Comparison of ENCODE assay signal across 10 cellular contexts in the genomic region with DNA sequence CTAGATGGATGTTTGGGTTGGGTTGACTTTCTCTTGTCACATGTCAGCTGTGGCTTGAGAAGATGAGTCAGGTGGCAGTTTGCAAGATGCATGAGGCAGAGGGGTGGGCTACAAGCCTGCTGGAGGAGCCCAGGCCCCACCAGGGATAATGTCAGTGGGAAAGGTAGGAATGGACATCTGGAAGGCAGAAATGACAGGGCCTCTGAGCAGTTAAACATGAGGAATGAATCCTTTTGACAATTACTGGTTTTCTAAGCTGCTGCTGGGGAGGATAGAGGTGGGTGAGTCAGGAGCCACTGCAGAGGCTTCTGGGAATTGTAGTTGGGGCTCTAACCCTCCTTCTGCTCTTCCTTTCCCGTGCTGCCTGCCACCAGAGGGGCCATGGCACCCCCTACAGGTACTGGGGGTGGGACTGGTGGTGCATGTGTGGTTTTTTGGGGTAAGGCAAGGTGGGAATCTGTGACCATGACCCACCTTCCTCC. TPM values are rescaled to one million over a fixed set of nuclear protein-coding genes. Genes with fewer than 3 reads are reported as not detected.
DNase-seq lines count a peak whose midpoint lies in the region; ATAC-seq and TF ChIP-seq lines count a peak whose summit lies in the region.
"Had no signal": no experiment of that assay in that cellular context is flagged by ENCODE, and none has a peak within 500 bp of the region (broad histone marks: within the 10 kb centered on the region; RNA-seq: fewer than 3 reads in every experiment).

No MANE protein-coding gene starts in this region.

- H3K9me3 ChIP-seq in Loucy (ENCODE audit: insufficient read depth, low read depth, low read length) = no peaks in the 10 kb centered on the region
- no peaks in the 10 kb centered on the region for H3K9me3 ChIP-seq in osteoblast (ENCODE audit: low read depth, low read length)
- H3K9me3 ChIP-seq: neutrophil had no signal

- H4K20me1 ChIP-seq in Loucy (ENCODE audit: insufficient read depth, low read length, poor library complexity, severe bottlenecking) (no peaks in the 10 kb centered on the region), osteoblast (ENCODE audit: insufficient read depth, low read length) (peaks cover 9% of the 10 kb centered on the region)

- H3K9me3 Mint-ChIP-seq in activated T-helper 17 cell treated with anti-CD3 and anti-CD28 coated beads, Interleukin-2, amount 50 U/mL, for 72 hours = no peaks in the 10 kb centered on the region

- H3K79me2 ChIP-seq in Loucy (ENCODE audit: insufficient read depth, low read length) (no peaks in the 10 kb centered on the region), osteoblast (ENCODE audit: insufficient read depth, low read length) (no peaks in the 10 kb centered on the region)

- peak; percentile 89 for ATAC-seq in activated T-helper 17 cell treated with anti-CD3 and anti-CD28 coated beads, Interleukin-2, amount 50 U/mL, for 72 hours (replicated peaks)
- ATAC-seq in HG02973 (IDR thresholded peaks at IDR 0.05; ENCODE audit: unreplicated experiment) = no peak
- no peak for ATAC-seq in GM21526 (IDR thresholded peaks at IDR 0.05; ENCODE audit: low FRiP score, unreplicated experiment)
- no peak for ATAC-seq in HG03025 (IDR thresholded peaks at IDR 0.05; ENCODE audit: low FRiP score, unreplicated experiment)

- H3K27ac Mint-ChIP-seq in activated T-helper 17 cell treated with anti-CD3 and anti-CD28 coated beads, Interleukin-2, amount 50 U/mL, for 72 hours = peak overlapping the region; percentile 20

- peaks cover 7% of the 10 kb centered on the region for H3K4me1 Mint-ChIP-seq in activated T-helper 17 cell treated with anti-CD3 and anti-CD28 coated beads, Interleukin-2, amount 50 U/mL, for 72 hours

- no peak overlapping the region for H3K27ac ChIP-seq in osteoblast (ENCODE audit: low read depth, low read length)
- H3K27ac ChIP-seq: neutrophil had no signal

- no peaks in the 10 kb centered on the region for H3K9me2 ChIP-seq in Loucy (replicated peaks; ENCODE audit: low read depth, low read length)

- H3K4me2 ChIP-seq in Loucy (ENCODE audit: low read depth, low read length, poor library complexity, severe bottlenecking) = no peak overlapping the region
- H3K4me2 ChIP-seq in osteoblast (ENCODE audit: insufficient read depth, low read length) = no peak overlapping the region

- TF ChIP-seq CTCF in Loucy (conservative IDR thresholded peaks at IDR 0.05; ENCODE audit: low read length) (peak; percentile 61), osteoblast (IDR thresholded peaks at IDR 0.05; ENCODE audit: extremely low read depth, low read depth, low read length) (no peak)

- H2AFZ ChIP-seq in Loucy (ENCODE audit: low read length) (no peak overlapping the region), osteoblast (ENCODE audit: low read length) (no peak overlapping the region)

- no peak overlapping the region for H3K9ac ChIP-seq in Loucy (ENCODE audit: low read depth, low read length, poor library complexity, severe bottlenecking)

- no peaks in the 10 kb centered on the region for H3K27me3 Mint-ChIP-seq in activated T-helper 17 cell treated with anti-CD3 and anti-CD28 coated beads, Interleukin-2, amount 50 U/mL, for 72 hours

- H3K4me3 Mint-ChIP-seq in activated T-helper 17 cell treated with anti-CD3 and anti-CD28 coated beads, Interleukin-2, amount 50 U/mL, for 72 hours = no peak overlapping the region

- H3K27me3 ChIP-seq in Loucy (ENCODE audit: insufficient read depth, low read length, poor library complexity, severe bottlenecking) = no peaks in the 10 kb centered on the region
- H3K27me3 ChIP-seq in osteoblast (ENCODE audit: insufficient read depth, low read length) = no peaks in the 10 kb centered on the region
- H3K27me3 ChIP-seq: neutrophil had no signal

- in situ Hi-C loops in G401 (cut with HindIII; ENCODE audit: low sequenced_read_pairs) = no loop called here

- H3F3A ChIP-seq in Loucy (ENCODE audit: low read depth) = no peaks in the 10 kb centered on the region

- H3K36me3 ChIP-seq in Loucy (ENCODE audit: insufficient read depth, low read length) (peaks cover 8% of the 10 kb centered on the region; the same call in 1 of the 2 replicates), osteoblast (ENCODE audit: insufficient read depth, low read length) (peaks cover 71% of the 10 kb centered on the region)

- peak; percentile 12 for DNase-seq in G401 (ENCODE audit: low spot score)
- peak; percentile 95 for DNase-seq in osteoblast (ENCODE audit: insufficient read length, low spot score, missing footprints)
- no peak for DNase-seq in SW480 (ENCODE audit: low spot score)

- H3K36me3 Mint-ChIP-seq in activated T-helper 17 cell treated with anti-CD3 and anti-CD28 coated beads, Interleukin-2, amount 50 U/mL, for 72 hours (ENCODE audit: low read depth) = peaks cover 83% of the 10 kb centered on the region

- no peak overlapping the region for H3K4me3 ChIP-seq in Loucy (ENCODE audit: low read length, poor library complexity, severe bottlenecking)
- H3K4me3 ChIP-seq in osteoblast (ENCODE audit: insufficient read depth, low read length) = no peak overlapping the region

- no peaks in the 10 kb centered on the region for H3K4me1 ChIP-seq in Loucy (ENCODE audit: insufficient read depth, low read length, poor library complexity, severe bottlenecking)
- no peaks in the 10 kb centered on the region for H3K4me1 ChIP-seq in osteoblast (ENCODE audit: insufficient read depth, low read length)

RNA-seq across cellular contexts. Expression of a gene that starts 15.7 kb away (rescaled TPM):
- total RNA-seq in G401 (2014; rRNA removed; shearing (Covaris generic)) = not detected in 2 replicates
- total RNA-seq in activated T-helper 17 cell treated with anti-CD3 and anti-CD28 coated beads, Interleukin-2, amount 50 U/mL, for 72 hours = under 1 TPM; 0.11 to 0.26 TPM
- total RNA-seq in osteoblast = not detected in 2 replicates
- total RNA-seq: endothelial cell of umbilical vein had no signal

RNA-seq across cellular contexts. Expression of a gene that starts 21.8 kb away (rescaled TPM):
- 75.6 and 95.9 TPM in 2 replicates for total RNA-seq in G401 (2014; rRNA removed; shearing (Covaris generic))
- 10 to 100 TPM; 47.4 to 54.4 TPM for total RNA-seq in activated T-helper 17 cell treated with anti-CD3 and anti-CD28 coated beads, Interleukin-2, amount 50 U/mL, for 72 hours
- total RNA-seq in osteoblast = 54.6 and 54.8 TPM in 2 replicates

RNA-seq across cellular contexts. Expression of a gene that starts 22.2 kb away (rescaled TPM):
- total RNA-seq in G401 (2014; rRNA removed; shearing (Covaris generic)) = 0.14 TPM in 1 of 2 replicates, not detected in the other
- total RNA-seq in activated T-helper 17 cell treated with anti-CD3 and anti-CD28 coated beads, Interleukin-2, amount 50 U/mL, for 72 hours = under 1 TPM; 0.61 to 0.69 TPM
- 0.29 and 0.36 TPM in 2 replicates for total RNA-seq in osteoblast

RNA-seq across cellular contexts. Expression of a gene that starts 32.0 kb away (rescaled TPM):
- total RNA-seq in G401 (2014; rRNA removed; shearing (Covaris generic)) = 6.9 and 16.9 TPM in 2 replicates
- total RNA-seq in activated T-helper 17 cell treated with anti-CD3 and anti-CD28 coated beads, Interleukin-2, amount 50 U/mL, for 72 hours = 100 to 1,000 TPM in 1 of 2 donors, 10 to 100 TPM in 1; 66.9 to 103 TPM
- total RNA-seq in osteoblast = 14.7 and 19.2 TPM in 2 replicates

RNA-seq across cellular contexts. Expression of a gene that starts 51.9 kb away (rescaled TPM):
- 32.3 and 59.7 TPM in 2 replicates for total RNA-seq in G401 (2014; rRNA removed; shearing (Covaris generic))
- total RNA-seq in activated T-helper 17 cell treated with anti-CD3 and anti-CD28 coated beads, Interleukin-2, amount 50 U/mL, for 72 hours = 10 to 100 TPM; 71.6 to 83.4 TPM
- total RNA-seq in osteoblast = 34.0 and 39.8 TPM in 2 replicates
